Comparison of ENCODE assay signal across 1 cellular context in the genomic region with DNA sequence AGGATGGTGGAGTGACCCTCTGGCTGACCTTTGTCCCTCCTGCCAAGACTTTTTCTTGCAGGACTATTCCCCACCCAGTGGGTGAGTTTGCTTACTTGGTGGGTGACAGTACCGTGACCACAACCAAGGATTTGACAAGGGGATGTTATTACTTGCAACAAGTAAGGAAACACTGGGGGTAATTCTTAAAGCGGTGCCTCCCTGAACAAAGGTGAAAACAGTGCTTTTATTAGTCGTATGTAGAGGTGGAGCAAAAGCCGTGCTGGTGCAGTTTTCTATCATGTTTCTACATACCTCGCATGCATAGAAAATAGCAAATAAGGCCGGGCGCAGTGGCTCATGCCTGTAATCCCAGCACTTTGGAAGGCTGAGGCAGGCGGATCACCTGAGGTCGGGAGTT.
TF ChIP-seq lines count a peak whose summit lies in the region.

No MANE protein-coding gene starts in this region.

TF ChIP-seq in GM12878, 131 proteins besides CTCF, POLR2A, EP300 and RAD21 (continued from another document):
- peak; percentile 73; the same call in 1 of the 2 replicates for TF ChIP-seq MLLT1 (IDR thresholded peaks at IDR 0.05)
